ENCODE assay signal across 8 cellular contexts in genomic region chr11:72041364-72042058, GRCh38. TPM values are rescaled to one million over a fixed set of nuclear protein-coding genes. Genes with fewer than 3 reads are reported as not detected.
A peak's percentile ranks its signal among the peaks of the same experiment; 100 is the strongest.
DNase-seq lines count a peak whose midpoint lies in the region; ATAC-seq and TF ChIP-seq lines count a peak whose summit lies in the region.

No MANE protein-coding gene starts in this region.

- ATAC-seq in HG02678 (IDR thresholded peaks at IDR 0.05; ENCODE audit: unreplicated experiment), result no peak

- no peak overlapping the region for H3K4me3 Mint-ChIP-seq in osteocyte (ENCODE audit: unreplicated experiment)

- intact Hi-C loops in cardiac septum (cut with DNase I), result loop anchor here (1.0 to 5.0 kb wide), 6 partner anchors 25 to 181 kb away; partner anchors contain the start of genes ANAPC15, INPPL1, LAMTOR1 and LRRC51

- H3K27me3 Mint-ChIP-seq in osteocyte (ENCODE audit: unreplicated experiment), result no peaks in the 10 kb centered on the region

- no peaks in the 10 kb centered on the region for H3K36me3 Mint-ChIP-seq in osteocyte (ENCODE audit: unreplicated experiment)

- H3K4me3 ChIP-seq in Jurkat, Clone E6-1 (ENCODE audit: low read length), result peak overlapping the region; percentile 73
- H3K4me3 ChIP-seq in SJCRH30, result peak overlapping the region; percentile 70

- no peak overlapping the region for H3K27ac Mint-ChIP-seq in osteocyte (ENCODE audit: unreplicated experiment)

- H3K36me3 ChIP-seq in SJCRH30, result 0 out of 2 replicates have a peak, but pooled peaks cover 6% of the 10 kb centered on the region

- peaks cover 35% of the 10 kb centered on the region for H3K4me1 ChIP-seq in SJCRH30

- DNase-seq in DMS114 treated with DMSO at 0.1 percent for 48 hours (lab: John Stamatoyannopoulos, UW; ENCODE audit: unreplicated experiment) (peak; percentile 14), SJCRH30 (peak; percentile 84 to 87), amniotic stem cell (lab: John Stamatoyannopoulos, UW) (peak; percentile 72), cardiac septum (ENCODE audit: low spot score) (peak; percentile 88), osteocyte (ENCODE audit: extremely low spot score, unreplicated experiment) (peak; percentile 90), SW480 (ENCODE audit: low spot score) (no peak)
- peak; percentile 24 for DNase-seq in Jurkat, Clone E6-1 (ENCODE audit: low read depth, low spot score)

- H3K9me3 Mint-ChIP-seq in osteocyte (ENCODE audit: unreplicated experiment), result no peaks in the 10 kb centered on the region

- H3K4me1 Mint-ChIP-seq in osteocyte (ENCODE audit: unreplicated experiment), result peaks cover 19% of the 10 kb centered on the region

- peak overlapping the region; percentile 85 for H3K27ac ChIP-seq in SJCRH30

- H3K9me3 ChIP-seq in SJCRH30 (replicated peaks), result no peaks in the 10 kb centered on the region

- TF ChIP-seq CTCF in osteocyte (IDR thresholded peaks at IDR 0.05), result no peak

- H3K27me3 ChIP-seq in SJCRH30, result no peaks in the 10 kb centered on the region

RNA-seq across cellular contexts. Expression of gene NUMA1, which starts 38.8 kb away (rescaled TPM):
- 112 TPM for polyA plus RNA-seq in Jurkat, Clone E6-1 (2012; ENCODE audit: insufficient read depth, insufficient read length)
- total RNA-seq in SJCRH30 (2014; rRNA removed; shearing (Covaris generic)), result 154 and 162 TPM in 2 replicates
- total RNA-seq in cardiac septum (86.0 TPM), osteocyte (238 and 247 TPM in 2 replicates)

RNA-seq across cellular contexts. Expression of gene LRRC51, which starts 39.1 kb away (rescaled TPM):
- 7.0 TPM for polyA plus RNA-seq in Jurkat, Clone E6-1 (2012; ENCODE audit: insufficient read depth, insufficient read length)
- total RNA-seq in SJCRH30 (2014; rRNA removed; shearing (Covaris generic)), result 3.9 and 5.8 TPM in 2 replicates
- total RNA-seq in cardiac septum, result 4.2 TPM
- 9.1 and 10.9 TPM in 2 replicates for total RNA-seq in osteocyte

RNA-seq across cellular contexts. Expression of gene IL18BP, which starts 42.8 kb away (rescaled TPM):
- 7.8 TPM for polyA plus RNA-seq in Jurkat, Clone E6-1 (2012; ENCODE audit: insufficient read depth, insufficient read length)
- 3.6 and 5.5 TPM in 2 replicates for total RNA-seq in SJCRH30 (2014; rRNA removed; shearing (Covaris generic))
- total RNA-seq in cardiac septum (6.2 TPM), osteocyte (8.8 and 9.6 TPM in 2 replicates)
